11 cellular contexts compared by ENCODE assay signal in genomic region chr2:45000921-45001628, GRCh38. TPM values are rescaled to one million over a fixed set of nuclear protein-coding genes. Genes with fewer than 3 reads are reported as not detected.
DNase-seq lines count a peak whose midpoint lies in the region; ATAC-seq and TF ChIP-seq lines count a peak whose summit lies in the region.
"Had no signal": no experiment of that assay in that cellular context is flagged by ENCODE, and none has a peak within 500 bp of the region (broad histone marks: within the 10 kb centered on the region; RNA-seq: fewer than 3 reads in every experiment).

No MANE protein-coding gene starts in this region.

- no peak overlapping the region for H3K27ac ChIP-seq in H9 (ENCODE audit: insufficient read length, low read depth, low read length)
- H3K27ac ChIP-seq in smooth muscle cell (ENCODE audit: low read depth) = no peak overlapping the region
- H3K27ac ChIP-seq in PC-3 (ENCODE audit: low read length) = no peak overlapping the region

- H3K9ac ChIP-seq in H9 (ENCODE audit: extremely low read depth, insufficient read length, low read length) (no peak overlapping the region), smooth muscle cell (ENCODE audit: low read depth) (no peak overlapping the region), PC-3 (ENCODE audit: low read length) (no peak overlapping the region)

- H3K18ac ChIP-seq in H9 (ENCODE audit: insufficient read length, low read depth, low read length) = no peak overlapping the region

- H2BK120ac ChIP-seq in H9 (ENCODE audit: low read depth, low read length, poor library complexity, severe bottlenecking) = no peak overlapping the region

- H3K36me3 ChIP-seq in smooth muscle cell (ENCODE audit: low read depth) (no peaks in the 10 kb centered on the region), PC-3 (ENCODE audit: low read depth, low read length) (no peaks in the 10 kb centered on the region)

- no peak overlapping the region for H2AFZ ChIP-seq in H9 (ENCODE audit: low read length)
- H2AFZ ChIP-seq in smooth muscle cell (ENCODE audit: low read depth) = peak overlapping the region; percentile 79
- no peak overlapping the region for H2AFZ ChIP-seq in PC-3 (ENCODE audit: low read length)

- no peak overlapping the region for H4K8ac ChIP-seq in H9 (replicated peaks; ENCODE audit: insufficient read length, low read depth, low read length)

- peaks cover 13 to 35% of the 10 kb centered on the region in 2 experiments for H3K4me1 Mint-ChIP-seq in H9

- H3K14ac ChIP-seq in H9 (ENCODE audit: insufficient read depth, low read length) = no peak overlapping the region

- no peak overlapping the region for H2BK20ac ChIP-seq in H9 (ENCODE audit: low read depth, low read length, poor library complexity, severe bottlenecking)

- H4K20me1 ChIP-seq in H9 (ENCODE audit: control insufficient read depth, insufficient read depth, insufficient read length) (no peaks in the 10 kb centered on the region), smooth muscle cell (ENCODE audit: low read depth) (no peaks in the 10 kb centered on the region), PC-3 (ENCODE audit: low read length) (0 out of 2 replicates have a peak, but pooled peaks cover under 1% of the 10 kb centered on the region)

- H3K9me2 ChIP-seq in PC-3 (replicated peaks; ENCODE audit: low read length) = no peaks in the 10 kb centered on the region

- no CpG with 5 or more reads among the region's 53 CpGs for WGBS in H9 (ENCODE audit: extremely low coverage, insufficient read length, low lambda C conversion rate)
- 3% methylated on average over 53 of the region's 53 CpGs for WGBS in smooth muscle cell (ENCODE audit: low lambda C conversion rate)

- no peak overlapping the region for H3T11ph ChIP-seq in H9 (ENCODE audit: low read length)

- no peak overlapping the region for H3K4ac ChIP-seq in H9 (ENCODE audit: low read depth, low read length)

- no peak overlapping the region for H2BK5ac ChIP-seq in H9 (ENCODE audit: insufficient read length, low read length)

- ATAC-seq in PC-3 (no peak), HG03097 (IDR thresholded peaks at IDR 0.05; ENCODE audit: low FRiP score, unreplicated experiment) (no peak)

- H2AK5ac ChIP-seq in H9 (ENCODE audit: insufficient read length, low read length) = no peak overlapping the region

- H3K4me2 ChIP-seq in H9 (ENCODE audit: insufficient read depth, insufficient read length, low read length) (peak overlapping the region; percentile 15), smooth muscle cell (peak overlapping the region; percentile 89), PC-3 (ENCODE audit: low read length) (no peak overlapping the region)

- H3K9me3 Mint-ChIP-seq in H9 = peaks cover 2 to 19% of the 10 kb centered on the region in 2 experiments; a peak in 4 of 5 replicates

- H4K91ac ChIP-seq in H9 (ENCODE audit: insufficient read length, low read depth, low read length) = no peak overlapping the region

- no TSS peak for BruUV-seq in PC-3 (replicated peaks; lab: Mats Ljungman, UMichigan)

- H3K27me3 Mint-ChIP-seq in H9 (ENCODE audit: low read depth) = peaks cover 100% of the 10 kb centered on the region

- TF ChIP-seq CTCF in H9 (conservative IDR thresholded peaks at IDR 0.05) = no peak
- no peak for TF ChIP-seq CTCF in smooth muscle cell (IDR thresholded peaks at IDR 0.05; ENCODE audit: borderline replicate concordance, insufficient read depth, poor library complexity, severe bottlenecking)
- no peak for TF ChIP-seq CTCF in PC-3 (conservative IDR thresholded peaks at IDR 0.05; ENCODE audit: low read depth, low read length)

- H4K5ac ChIP-seq in H9 (ENCODE audit: insufficient read length, low read depth, low read length) = no peak overlapping the region

- H3K79me2 ChIP-seq in H9 (ENCODE audit: insufficient read depth, low read length) = no peaks in the 10 kb centered on the region
- H3K79me2 ChIP-seq in smooth muscle cell (ENCODE audit: low read depth) = no peaks in the 10 kb centered on the region
- peaks cover 8% of the 10 kb centered on the region for H3K79me2 ChIP-seq in PC-3 (ENCODE audit: low read length)

- H3K4me1 ChIP-seq in H9 (ENCODE audit: insufficient read depth, low read length) (no peaks in the 10 kb centered on the region; the same call in 1 of the 2 replicates), smooth muscle cell (ENCODE audit: low read depth) (peaks cover 25% of the 10 kb centered on the region), PC-3 (ENCODE audit: insufficient read depth, low read length) (no peaks in the 10 kb centered on the region)

- no peak overlapping the region for H3K27ac Mint-ChIP-seq in H9

- peak overlapping the region; percentile 56 to 74 for H3K4me3 Mint-ChIP-seq in H9

- DNase-seq in H9 (peak; percentile 57), astrocyte of the hippocampus (ENCODE audit: low read depth, low spot score) (peak; percentile 51), smooth muscle cell (lab: John Stamatoyannopoulos, UW; ENCODE audit: unreplicated experiment) (no peak), PC-3 (no peak), kidney glomerular epithelial cell (lab: John Stamatoyannopoulos, UW) (no peak), T1000 (lab: John Stamatoyannopoulos, UW) (no peak)
- DNase-seq: NCI-H1092 had no signal

- H3K27me3 ChIP-seq in H9 (ENCODE audit: insufficient read depth, low read length) (peaks cover 79% of the 10 kb centered on the region), smooth muscle cell (ENCODE audit: low read depth) (peaks cover 100% of the 10 kb centered on the region), PC-3 (ENCODE audit: low read length) (no peaks in the 10 kb centered on the region)

- no peak overlapping the region for H2BK12ac ChIP-seq in H9 (ENCODE audit: insufficient read length, low read depth, low read length)

- no peak overlapping the region for H2BK15ac ChIP-seq in H9 (ENCODE audit: low read depth, low read length)

- H3K9me3 ChIP-seq in H9 (ENCODE audit: control insufficient read depth, low read depth, low read length) (no peaks in the 10 kb centered on the region), smooth muscle cell (replicated peaks; ENCODE audit: low read depth) (no peaks in the 10 kb centered on the region), PC-3 (ENCODE audit: low read length) (no peaks in the 10 kb centered on the region)

- CTCF ChIA-PET in PC-3 (lab: Charles Lee) = no interaction called here

- POLR2A ChIA-PET in PC-3 (lab: Charles Lee; ENCODE audit: unreplicated experiment) = no interaction called here

- H3K4me3 ChIP-seq in iPS-11a (ENCODE audit: low read depth, low read length) (peak overlapping the region; percentile 35), smooth muscle cell (peak overlapping the region; percentile 49), PC-3 (ENCODE audit: low read length) (no peak overlapping the region)

- no peak overlapping the region for H3K23ac ChIP-seq in H9 (ENCODE audit: insufficient read length, low read depth, low read length)

- H3K79me1 ChIP-seq in H9 (ENCODE audit: insufficient read depth, low read depth, low read length, poor library complexity, severe bottlenecking) = no peaks in the 10 kb centered on the region

- H3K56ac ChIP-seq in H9 (ENCODE audit: insufficient read length, low read depth, low read length) = no peak overlapping the region

- intact Hi-C loops in PC-3 (cut with micrococcal nuclease) = no loop called here

- peaks cover 0 to 2% (median 0%) of the 10 kb centered on the region in 3 experiments; a peak in 3 of 7 replicates for H3K36me3 Mint-ChIP-seq in H9 (ENCODE audit: insufficient read depth in 1 of 3, low read depth in 3 of 3)

- H3F3A ChIP-seq in smooth muscle cell (ENCODE audit: low read depth) (no peaks in the 10 kb centered on the region), PC-3 (ENCODE audit: low read length, unreplicated experiment) (no peaks in the 10 kb centered on the region)

- H3K23me2 ChIP-seq in H9 (ENCODE audit: insufficient read length, low read depth, low read length, poor library complexity, severe bottlenecking) = peaks cover 10% of the 10 kb centered on the region

RNA-seq across cellular contexts. Expression of gene SIX2, which starts 8.2 kb away (rescaled TPM):
- total RNA-seq in H9 (2021) = 0.15 TPM in 1 of 2 replicates, not detected in the other
- 0.18 and 2.1 TPM in 2 replicates for total RNA-seq in smooth muscle cell
- not detected in 2 replicates for polyA plus RNA-seq in smooth muscle cell
- total RNA-seq in PC-3 (2014; rRNA removed) = 26.8 and 27.9 TPM in 2 replicates
- total RNA-seq: dermis microvascular lymphatic vessel endothelial cell; T-helper 1 cell treated with Interleukin-12 subunit alpha and Interleukin-12 subunit beta and Interleukin-4 antibody, amounts not matched to agents 30 ng/mL and 1 ng/mL, for 36 hours had no signal

RNA-seq across cellular contexts. Expression of gene SIX3, which starts 59.6 kb away (rescaled TPM):
- total RNA-seq in H9 (2021) (0.35 and 0.55 TPM in 2 replicates), smooth muscle cell (not detected in 2 replicates), PC-3 (2014; rRNA removed) (0.07 TPM in 1 of 2 replicates, not detected in the other)
- not detected in 2 replicates for polyA plus RNA-seq in smooth muscle cell
- total RNA-seq: dermis microvascular lymphatic vessel endothelial cell; T-helper 1 cell treated with Interleukin-12 subunit alpha and Interleukin-12 subunit beta and Interleukin-4 antibody, amounts not matched to agents 30 ng/mL and 1 ng/mL, for 36 hours had no signal

Comparison
In these comparisons a context has a peak if more than half of its experiments do, and no peak if none do; other contexts are left out.
1. DNase-seq: peak in H9 (single experiment) and astrocyte of the hippocampus (single experiment); none in smooth muscle cell (single experiment), PC-3 (single experiment), kidney glomerular epithelial cell (single experiment) and T1000 (single experiment).